1 cellular context compared by ENCODE assay signal in genomic region chr10:77643795-77644468, GRCh38.
TF ChIP-seq lines count a peak whose summit lies in the region.

No MANE protein-coding gene starts in this region.

TF ChIP-seq in GM12878, 131 proteins besides CTCF, POLR2A, EP300 and RAD21 (continued from another document):
- TF ChIP-seq ATF3 (IDR thresholded peaks at IDR 0.05; ENCODE audit: borderline replicate concordance, extremely low read depth, low read depth, low read length), result no peak
- TF ChIP-seq BCL11A (IDR thresholded peaks at IDR 0.05; ENCODE audit: low read depth, low read length), result no peak
- peak; percentile 62; the same call in 1 of the 2 replicates for TF ChIP-seq SMARCA5 (IDR thresholded peaks at IDR 0.05)
- peak; percentile 37; the same call in 1 of the 2 replicates for TF ChIP-seq IKZF1 (conservative IDR thresholded peaks at IDR 0.05)
- TF ChIP-seq SMC3 (IDR thresholded peaks at IDR 0.05; ENCODE audit: borderline replicate concordance, low read length), result peak; percentile 71
- 0 out of 2 replicates have a peak, but pooled peaks have one; percentile 27 for TF ChIP-seq NBN (IDR thresholded peaks at IDR 0.05)
- TF ChIP-seq SP1 (IDR thresholded peaks at IDR 0.05; ENCODE audit: low read depth, low read length), result no peak
- TF ChIP-seq RUNX3 (IDR thresholded peaks at IDR 0.05; ENCODE audit: low read length), result peak; percentile 28; the same call in 1 of the 2 replicates
